In genomic region chr15:88994286-88994685, GRCh38 we compare ENCODE assay signal across 21 cellular contexts.
"Had no signal": no experiment of that assay in that cellular context is flagged by ENCODE, and none has a peak within 500 bp of the region (broad histone marks: within the 10 kb centered on the region; RNA-seq: fewer than 3 reads in every experiment).

No MANE protein-coding gene starts in this region.

- H3K27ac Mint-ChIP-seq: activated CD4-positive, alpha-beta memory T cell treated with anti-CD3 and anti-CD28 coated beads, Interleukin-2, amount 10 ng/mL, durations not matched to agents 7 days and 5 days; activated CD8-positive, alpha-beta memory T cell treated with anti-CD3 and anti-CD28 coated beads, Interleukin-2, amount 10 ng/mL, durations not matched to agents 7 days and 5 days; activated T-helper 17 cell treated with anti-CD3 and anti-CD28 coated beads, Interleukin-2, amount 50 U/mL, for 72 hours; naive B cell; T-cell had no signal

- ATAC-seq: activated CD8-positive, alpha-beta memory T cell treated with anti-CD3 and anti-CD28 coated beads, Interleukin-2, amount 10 ng/mL, durations not matched to agents 7 days and 5 days; activated T-helper 17 cell treated with anti-CD3 and anti-CD28 coated beads, Interleukin-2, amount 50 U/mL, for 72 hours; left lung; mucosa of descending colon; psoas muscle; right cardiac atrium; T-cell had no signal

- H3K4me3 Mint-ChIP-seq: activated CD4-positive, alpha-beta memory T cell treated with anti-CD3 and anti-CD28 coated beads, Interleukin-2, amount 10 ng/mL, durations not matched to agents 7 days and 5 days; activated CD8-positive, alpha-beta memory T cell treated with anti-CD3 and anti-CD28 coated beads, Interleukin-2, amount 10 ng/mL, durations not matched to agents 7 days and 5 days; activated T-helper 17 cell treated with anti-CD3 and anti-CD28 coated beads, Interleukin-2, amount 50 U/mL, for 72 hours; neural crest cell; T-cell had no signal

- H3K36me3 Mint-ChIP-seq: activated CD8-positive, alpha-beta memory T cell treated with anti-CD3 and anti-CD28 coated beads, Interleukin-2, amount 10 ng/mL, durations not matched to agents 7 days and 5 days; naive B cell; T-cell had no signal

- H3K36me3 ChIP-seq: ascending aorta, left lung, tibial artery had no signal

- H3K4me3 ChIP-seq: ascending aorta, left lung, mucosa of descending colon, psoas muscle, tibial artery had no signal

- H3K4me1 Mint-ChIP-seq: activated CD4-positive, alpha-beta memory T cell treated with anti-CD3 and anti-CD28 coated beads, Interleukin-2, amount 10 ng/mL, durations not matched to agents 7 days and 5 days; activated CD8-positive, alpha-beta memory T cell treated with anti-CD3 and anti-CD28 coated beads, Interleukin-2, amount 10 ng/mL, durations not matched to agents 7 days and 5 days; activated T-helper 17 cell treated with anti-CD3 and anti-CD28 coated beads, Interleukin-2, amount 50 U/mL, for 72 hours; T-cell had no signal

- H3K9me3 Mint-ChIP-seq: activated CD4-positive, alpha-beta memory T cell treated with anti-CD3 and anti-CD28 coated beads, Interleukin-2, amount 10 ng/mL, durations not matched to agents 7 days and 5 days; activated T-helper 17 cell treated with anti-CD3 and anti-CD28 coated beads, Interleukin-2, amount 50 U/mL, for 72 hours; neural crest cell; T-cell had no signal

- H3K27ac ChIP-seq: ascending aorta, left lung, psoas muscle, tibial artery had no signal

- H3K4me1 ChIP-seq: ascending aorta, left lung, psoas muscle, tibial artery had no signal

- H3K9me3 ChIP-seq: ascending aorta, left lung, mucosa of descending colon, psoas muscle, tibial artery had no signal

- H3K27me3 ChIP-seq: ascending aorta, left lung, tibial artery had no signal

- DNase-seq: activated CD4-positive, alpha-beta memory T cell treated with anti-CD3 and anti-CD28 coated beads, Interleukin-2, amount 10 ng/mL, durations not matched to agents 7 days and 5 days; activated CD4-positive, alpha-beta T cell treated with anti-CD3 and anti-CD28 coated beads for 48 hours; activated CD4-positive, CD25-positive, alpha-beta regulatory T cell; activated CD8-positive, alpha-beta memory T cell treated with anti-CD3 and anti-CD28 coated beads, Interleukin-2, amount 10 ng/mL, durations not matched to agents 7 days and 5 days; activated naive CD4-positive, alpha-beta T cell; cortex of kidney; kidney; left lung; mammary epithelial cell; mucosa of descending colon; naive B cell; psoas muscle; right cardiac atrium; stimulated activated CD4-positive, alpha-beta T cell treated with anti-CD3 and anti-CD28 coated beads, Interleukin-2, amount 100 ng/mL, for 24 hours; stimulated activated naive CD4-positive, alpha-beta T cell treated with Interleukin-2 at 50 U/mL for 16 hours; substantia nigra; T-cell; tibial artery had no signal
